1 cellular context compared by ENCODE assay signal in the genomic region with DNA sequence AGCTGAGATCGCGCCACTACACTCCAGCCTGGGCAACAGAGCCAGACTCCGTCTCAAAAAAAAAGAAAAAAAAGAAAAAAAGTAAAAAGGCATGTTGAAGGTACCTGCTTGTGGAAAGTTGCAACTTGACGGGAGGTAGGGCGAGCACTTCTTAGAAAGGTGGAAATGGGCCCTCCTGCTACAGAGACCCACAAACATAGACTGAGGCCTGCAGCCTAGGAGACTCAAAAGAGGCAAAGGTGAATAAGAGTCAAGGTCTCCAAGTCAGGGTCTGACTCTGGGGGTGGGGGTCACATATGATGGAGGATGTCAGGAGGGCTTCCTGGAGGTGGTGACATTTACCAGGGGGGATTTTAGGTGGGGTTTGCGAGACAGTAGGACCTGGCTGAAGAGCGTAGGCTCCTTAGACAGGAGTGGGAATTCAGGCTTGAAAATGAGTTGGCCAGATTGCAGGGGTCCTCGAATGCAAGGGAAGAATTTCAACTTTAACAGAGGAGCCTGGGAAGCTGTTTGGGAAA.
TF ChIP-seq lines count a peak whose summit lies in the region.

No MANE protein-coding gene starts in this region.

TF ChIP-seq in liver, 16 proteins besides CTCF, POLR2A, EP300 and RAD21 (continued from another document):
- TF ChIP-seq, protein P1, sequence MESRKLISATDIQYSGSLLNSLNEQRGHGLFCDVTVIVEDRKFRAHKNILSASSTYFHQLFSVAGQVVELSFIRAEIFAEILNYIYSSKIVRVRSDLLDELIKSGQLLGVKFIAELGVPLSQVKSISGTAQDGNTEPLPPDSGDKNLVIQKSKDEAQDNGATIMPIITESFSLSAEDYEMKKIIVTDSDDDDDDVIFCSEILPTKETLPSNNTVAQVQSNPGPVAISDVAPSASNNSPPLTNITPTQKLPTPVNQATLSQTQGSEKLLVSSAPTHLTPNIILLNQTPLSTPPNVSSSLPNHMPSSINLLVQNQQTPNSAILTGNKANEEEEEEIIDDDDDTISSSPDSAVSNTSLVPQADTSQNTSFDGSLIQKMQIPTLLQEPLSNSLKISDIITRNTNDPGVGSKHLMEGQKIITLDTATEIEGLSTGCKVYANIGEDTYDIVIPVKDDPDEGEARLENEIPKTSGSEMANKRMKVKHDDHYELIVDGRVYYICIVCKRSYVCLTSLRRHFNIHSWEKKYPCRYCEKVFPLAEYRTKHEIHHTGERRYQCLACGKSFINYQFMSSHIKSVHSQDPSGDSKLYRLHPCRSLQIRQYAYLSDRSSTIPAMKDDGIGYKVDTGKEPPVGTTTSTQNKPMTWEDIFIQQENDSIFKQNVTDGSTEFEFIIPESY (IDR thresholded peaks at IDR 0.05): no peak
- no peak for TF ChIP-seq FOXA2 (IDR thresholded peaks at IDR 0.05)
